Comparison of ENCODE assay signal across 24 cellular contexts in genomic region chr10:86053675-86054074, GRCh38.
"Had no signal": no experiment of that assay in that cellular context is flagged by ENCODE, and none has a peak within 500 bp of the region (broad histone marks: within the 10 kb centered on the region; RNA-seq: fewer than 3 reads in every experiment).

No MANE protein-coding gene starts in this region.

- H3K4me1 ChIP-seq: gastrocnemius medialis, left lung, parathyroid adenoma, suprapubic skin, transverse colon had no signal

- H3K9ac ChIP-seq: parathyroid adenoma had no signal

- H3K4me3 ChIP-seq: dorsolateral prefrontal cortex, gastrocnemius medialis, left lung, mucosa of descending colon, smooth muscle cell, suprapubic skin, transverse colon had no signal

- H3K79me2 ChIP-seq: parathyroid adenoma had no signal

- H3K9me3 ChIP-seq: gastrocnemius medialis, left lung, mucosa of descending colon, neutrophil, suprapubic skin, transverse colon had no signal

- DNase-seq: dorsolateral prefrontal cortex; effector CD4-positive, alpha-beta T cell; foreskin fibroblast; gastrocnemius medialis; left cardiac atrium; left lung; mesenchymal stem cell; mucosa of descending colon; naive B cell; stimulated activated CD4-positive, alpha-beta T cell treated with anti-CD3 and anti-CD28 coated beads, Interleukin-12 subunit alpha, Interleukin-12 subunit beta, amount 100 ng/mL, for 4 hours; stimulated activated CD4-positive, alpha-beta T cell treated with anti-CD3 and anti-CD28 coated beads, Interleukin-1b, Interleukin-23, amount 100 ng/mL, for 48 hours; stimulated activated CD4-positive, alpha-beta T cell treated with anti-CD3 and anti-CD28 coated beads, Interleukin-4, amount 100 ng/mL, for 1 hour; stimulated activated CD8-positive, alpha-beta memory T cell treated with anti-CD3 and anti-CD28 coated beads, Interleukin-4, amount 100 ng/mL, for 48 hours; stimulated activated naive CD4-positive, alpha-beta T cell; stimulated activated naive CD8-positive, alpha-beta T cell treated with anti-CD3 and anti-CD28 coated beads, Interleukin-15, amount 100 ng/mL, for 72 hours; transverse colon had no signal

- H3K4me2 ChIP-seq: smooth muscle cell had no signal

- H3K36me3 ChIP-seq: gastrocnemius medialis, left lung, neutrophil, suprapubic skin, transverse colon had no signal

- H3K27ac ChIP-seq: dorsolateral prefrontal cortex, epithelial cell of prostate, gastrocnemius medialis, left lung, neutrophil, parathyroid adenoma, suprapubic skin, transverse colon had no signal

- H2AFZ ChIP-seq: parathyroid adenoma had no signal

- H3K27me3 ChIP-seq: dorsolateral prefrontal cortex, left lung, neutrophil, suprapubic skin, transverse colon had no signal

- ATAC-seq: esophagus mucosa; gastrocnemius medialis; left cardiac atrium; left lung; mucosa of descending colon; natural killer cell treated with Interleukin-12 subunit alpha and Interleukin-12 subunit beta and Interleukin-15 and Interleukin-18, amount 100 ng/mL, for 72 hours; sciatic nerve; stimulated activated naive CD8-positive, alpha-beta T cell treated with anti-CD3 and anti-CD28 coated beads, Interleukin-15, amount 100 ng/mL, for 72 hours had no signal
